8 cellular contexts compared by ENCODE assay signal in genomic region chr19:49592486-49593232, GRCh38. TPM values are rescaled to one million over a fixed set of nuclear protein-coding genes. Genes with fewer than 3 reads are reported as not detected.
DNase-seq lines count a peak whose midpoint lies in the region; ATAC-seq and TF ChIP-seq lines count a peak whose summit lies in the region.

No MANE protein-coding gene starts in this region.

- H3K27ac ChIP-seq in Peyer's patch (peak overlapping the region; percentile 87 to 99 (median 93)), mucosa of rectum (ENCODE audit: low read depth in 2 of 2, low read length in 2 of 2) (peak overlapping the region; percentile 42 to 97)

- DNase-seq in activated naive CD4-positive, alpha-beta T cell treated with Interleukin-2 at 50 U/mL for 16 hours = peak; percentile 19
- DNase-seq in activated naive CD4-positive, alpha-beta T cell treated with anti-CD3 and anti-CD28 coated beads, Interleukin-2, amount 50 U/mL, for 16 hours = no peak
- DNase-seq in Peyer's patch (no peak), chondrocyte (ENCODE audit: low spot score) (no peak), GM19240 (ENCODE audit: insufficient read length, low spot score) (no peak), DMS53 treated with DMSO at 0.1 percent for 48 hours (lab: John Stamatoyannopoulos, UW; ENCODE audit: unreplicated experiment) (no peak)

- H3K9me3 ChIP-seq in Peyer's patch (no peaks in the 10 kb centered on the region), mucosa of rectum (ENCODE audit: control insufficient read depth in 2 of 2, low read length in 2 of 2) (no peaks in the 10 kb centered on the region)

- peak overlapping the region; percentile 52 to 55 for H3K9ac ChIP-seq in mucosa of rectum (ENCODE audit: low read depth in 1 of 2, low read length in 2 of 2)

- no peak for ATAC-seq in GM19455 (IDR thresholded peaks at IDR 0.05; ENCODE audit: unreplicated experiment)

- peaks cover 11% of the 10 kb centered on the region for H3K36me3 Mint-ChIP-seq in chondrocyte (ENCODE audit: low read depth)

- peaks cover 25% of the 10 kb centered on the region for H3K4me1 Mint-ChIP-seq in chondrocyte (ENCODE audit: low read depth)

- TF ChIP-seq CTCF in Peyer's patch (IDR thresholded peaks at IDR 0.05) (no peak), chondrocyte (IDR thresholded peaks at IDR 0.05) (no peak)

- H3K27me3 ChIP-seq in Peyer's patch (no peaks in the 10 kb centered on the region), mucosa of rectum (ENCODE audit: control insufficient read depth in 2 of 2, insufficient read depth in 2 of 2, low read length in 2 of 2) (no peaks in the 10 kb centered on the region)

- TF ChIP-seq POLR2A in Peyer's patch (IDR thresholded peaks at IDR 0.05) = no peak

- H3K4me3 ChIP-seq in Peyer's patch (peak overlapping the region; percentile 74 to 99 (median 86)), mucosa of rectum (ENCODE audit: low read length in 2 of 2) (peak overlapping the region; percentile 70 to 74)

- peaks cover 0 to 37% (median 0%) of the 10 kb centered on the region in 3 donors for H3K36me3 ChIP-seq in Peyer's patch
- H3K36me3 ChIP-seq in mucosa of rectum (ENCODE audit: control insufficient read depth in 2 of 2, insufficient read depth in 2 of 2, low read length in 2 of 2) = peaks cover 8 to 13% of the 10 kb centered on the region in 2 donors

- peak overlapping the region; percentile 83 for H3K4me3 Mint-ChIP-seq in chondrocyte (ENCODE audit: unreplicated experiment)

- H3K4me1 ChIP-seq in Peyer's patch (peaks cover 0 to 17% (median 7%) of the 10 kb centered on the region in 4 donors), mucosa of rectum (ENCODE audit: control insufficient read depth in 2 of 2, insufficient read depth in 2 of 2, low read length in 2 of 2) (peaks cover 9 to 22% of the 10 kb centered on the region in 2 donors)

- no peaks in the 10 kb centered on the region for H3K9me3 Mint-ChIP-seq in chondrocyte (ENCODE audit: low read depth)

- no peaks in the 10 kb centered on the region for H3K27me3 Mint-ChIP-seq in chondrocyte (ENCODE audit: low read depth)

- peak overlapping the region; percentile 94 for H3K27ac Mint-ChIP-seq in chondrocyte (ENCODE audit: unreplicated experiment)

RNA-seq across cellular contexts. Expression of gene PRR12, which starts 1.7 kb away (rescaled TPM):
- total RNA-seq in Peyer's patch = 10 to 100 TPM; 13.5 to 39.6 (median 28.1) TPM
- total RNA-seq in chondrocyte = 23.8 to 33.9 TPM (median 28.1 TPM) in 3 replicates

RNA-seq across cellular contexts. Expression of gene PRRG2, which starts 11.5 kb away (rescaled TPM):
- total RNA-seq in Peyer's patch (10 to 100 TPM in 3 of 4 donors, 1 to 10 TPM in 1; 1.7 to 20.8 (median 13.1) TPM), chondrocyte (0.17 to 0.56 TPM (median 0.39 TPM) in 3 replicates)

RNA-seq across cellular contexts. Expression of gene NOSIP, which starts 12.3 kb away (rescaled TPM):
- total RNA-seq in Peyer's patch = 10 to 100 TPM; 73.4 to 86.7 (median 80.9) TPM
- 41.0 to 47.0 TPM (median 46.5 TPM) in 3 replicates for total RNA-seq in chondrocyte

RNA-seq across cellular contexts. Expression of gene RRAS, which starts 47.3 kb away (rescaled TPM):
- total RNA-seq in Peyer's patch (10 to 100 TPM; 17.2 to 48.0 (median 32.4) TPM), chondrocyte (61.7 to 113 TPM (median 104 TPM) in 3 replicates)

RNA-seq across cellular contexts. Expression of gene SCAF1, which starts 49.4 kb away (rescaled TPM):
- total RNA-seq in Peyer's patch (10 to 100 TPM; 25.2 to 49.8 (median 44.0) TPM), chondrocyte (76.3 to 79.0 TPM (median 77.3 TPM) in 3 replicates)
